Comparison of ENCODE assay signal across 13 cellular contexts in genomic region chr3:112460519-112460918, GRCh38. TPM values are rescaled to one million over a fixed set of nuclear protein-coding genes. Genes with fewer than 3 reads are reported as not detected.
A peak's percentile ranks its signal among the peaks of the same experiment; 100 is the strongest.
DNase-seq lines count a peak whose midpoint lies in the region; ATAC-seq and TF ChIP-seq lines count a peak whose summit lies in the region.
"Had no signal": no experiment of that assay in that cellular context is flagged by ENCODE, and none has a peak within 500 bp of the region (broad histone marks: within the 10 kb centered on the region; RNA-seq: fewer than 3 reads in every experiment).

No MANE protein-coding gene starts in this region.

- peaks cover 8% of the 10 kb centered on the region for H3K9me3 Mint-ChIP-seq in activated CD4-positive, alpha-beta T cell treated with anti-CD3 and anti-CD28 coated beads for 36 hours (ENCODE audit: low read depth)
- H3K9me3 Mint-ChIP-seq in natural killer cell treated with Interleukin-12 subunit alpha and Interleukin-12 subunit beta and Interleukin-15 and Interleukin-18, amount 100 ng/mL, for 72 hours: no peaks in the 10 kb centered on the region
- H3K9me3 Mint-ChIP-seq: nephron had no signal

- peaks cover 57% of the 10 kb centered on the region for H3K4me1 Mint-ChIP-seq in activated CD4-positive, alpha-beta T cell treated with anti-CD3 and anti-CD28 coated beads for 36 hours
- H3K4me1 Mint-ChIP-seq in natural killer cell treated with Interleukin-12 subunit alpha and Interleukin-12 subunit beta and Interleukin-15 and Interleukin-18, amount 100 ng/mL, for 72 hours (ENCODE audit: low read depth in 2 of 2): peaks cover 44 to 61% of the 10 kb centered on the region in 2 donors

- H3K27ac ChIP-seq in upper lobe of right lung: no peak overlapping the region
- no peak overlapping the region for H3K27ac ChIP-seq in psoas muscle

- no peak overlapping the region for H3K4me3 Mint-ChIP-seq in activated CD4-positive, alpha-beta T cell treated with anti-CD3 and anti-CD28 coated beads for 36 hours
- peak overlapping the region; percentile 70 for H3K4me3 Mint-ChIP-seq in natural killer cell treated with Interleukin-12 subunit alpha and Interleukin-12 subunit beta and Interleukin-15 and Interleukin-18, amount 100 ng/mL, for 72 hours
- H3K4me3 Mint-ChIP-seq: nephron had no signal

- peak; percentile 58 for ATAC-seq in activated CD4-positive, alpha-beta T cell treated with anti-CD3 and anti-CD28 coated beads for 36 hours
- ATAC-seq in GM21717 (IDR thresholded peaks at IDR 0.05; ENCODE audit: unreplicated experiment) (peak; percentile 60), HG03460 (IDR thresholded peaks at IDR 0.05; ENCODE audit: unreplicated experiment) (peak; percentile 53), upper lobe of right lung (no peak), psoas muscle (no peak)
- ATAC-seq in natural killer cell treated with Interleukin-12 subunit alpha and Interleukin-12 subunit beta and Interleukin-15 and Interleukin-18, amount 100 ng/mL, for 72 hours: no peak
- ATAC-seq: K562 had no signal

- H3K27me3 Mint-ChIP-seq in activated CD4-positive, alpha-beta T cell treated with anti-CD3 and anti-CD28 coated beads for 36 hours: no peaks in the 10 kb centered on the region
- H3K27me3 Mint-ChIP-seq in natural killer cell treated with Interleukin-12 subunit alpha and Interleukin-12 subunit beta and Interleukin-15 and Interleukin-18, amount 100 ng/mL, for 72 hours: no peaks in the 10 kb centered on the region

- H3K27ac Mint-ChIP-seq in activated CD4-positive, alpha-beta T cell treated with anti-CD3 and anti-CD28 coated beads for 36 hours: peak overlapping the region; percentile 83
- peak overlapping the region; percentile 41 to 64 for H3K27ac Mint-ChIP-seq in natural killer cell treated with Interleukin-12 subunit alpha and Interleukin-12 subunit beta and Interleukin-15 and Interleukin-18, amount 100 ng/mL, for 72 hours
- H3K27ac Mint-ChIP-seq: nephron had no signal

- no peaks in the 10 kb centered on the region for H3K27me3 ChIP-seq in upper lobe of right lung
- no peaks in the 10 kb centered on the region for H3K27me3 ChIP-seq in psoas muscle (ENCODE audit: insufficient read depth in 3 of 3, low read length in 2 of 3)

- CTCF ChIA-PET in activated CD4-positive, alpha-beta T cell treated with anti-CD3 and anti-CD28 coated beads for 36 hours (lab: Charles Lee): interaction anchor here (1.1 to 1.5 kb wide), 3 partner anchors 10 to 29 kb away, joined by 3 to 4 read pairs (median 3); no protein-coding TSS in a partner anchor

- TF ChIP-seq CTCF in upper lobe of right lung (IDR thresholded peaks at IDR 0.05) (no peak), psoas muscle (IDR thresholded peaks at IDR 0.05) (no peak)

- H3K4me1 ChIP-seq in upper lobe of right lung (peaks cover 16% of the 10 kb centered on the region), psoas muscle (no peaks in the 10 kb centered on the region)

- H3K36me3 Mint-ChIP-seq in activated CD4-positive, alpha-beta T cell treated with anti-CD3 and anti-CD28 coated beads for 36 hours (ENCODE audit: low read depth): peaks cover 23% of the 10 kb centered on the region
- H3K36me3 Mint-ChIP-seq in natural killer cell treated with Interleukin-12 subunit alpha and Interleukin-12 subunit beta and Interleukin-15 and Interleukin-18, amount 100 ng/mL, for 72 hours: no peaks in the 10 kb centered on the region

- H3K4me3 ChIP-seq in upper lobe of right lung (no peak overlapping the region), psoas muscle (no peak overlapping the region)
- H3K4me3 ChIP-seq: K562 had no signal

- no peak for DNase-seq in activated CD4-positive, alpha-beta T cell treated with anti-CD3 and anti-CD28 coated beads for 36 hours
- DNase-seq in activated CD4-positive, alpha-beta T cell treated with anti-CD3 and anti-CD28 coated beads for 1 hour: no peak
- no peak for DNase-seq in natural killer cell treated with Interleukin-12 subunit alpha and Interleukin-12 subunit beta and Interleukin-15 and Interleukin-18, amount 100 ng/mL, for 72 hours (ENCODE audit: low spot score)
- DNase-seq in upper lobe of right lung: no peak
- DNase-seq in psoas muscle: no peak
- no peak for DNase-seq in NCI-H146 treated with DMSO at 0.1 percent for 48 hours (lab: John Stamatoyannopoulos, UW; ENCODE audit: unreplicated experiment)
- DNase-seq: activated CD8-positive, alpha-beta memory T cell treated with anti-CD3 and anti-CD28 coated beads for 24 hours had no signal

- H3K36me3 ChIP-seq in upper lobe of right lung (no peaks in the 10 kb centered on the region), psoas muscle (ENCODE audit: insufficient read depth in 1 of 2, low read depth in 1 of 2) (no peaks in the 10 kb centered on the region)

- H3K9me3 ChIP-seq in upper lobe of right lung: no peaks in the 10 kb centered on the region
- H3K9me3 ChIP-seq in psoas muscle: peaks cover 2% of the 10 kb centered on the region

- intact Hi-C loops in activated CD4-positive, alpha-beta T cell treated with anti-CD3 and anti-CD28 coated beads for 36 hours (cut with DNase I, micrococcal nuclease): loop anchor here (2.0 to 10.0 kb wide), 4 partner anchors 30 to 212 kb away; no protein-coding TSS in a partner anchor
- intact Hi-C loops in upper lobe of right lung (cut with DNase I): no loop called here
- intact Hi-C loops in psoas muscle (cut with DNase I): no loop called here

- POLR2A ChIA-PET in activated CD4-positive, alpha-beta T cell treated with anti-CD3 and anti-CD28 coated beads for 36 hours (lab: Charles Lee): no interaction called here

RNA-seq across cellular contexts. Expression of gene BTLA, which starts 38.8 kb away (rescaled TPM):
- 10 to 100 TPM; 21.0 to 21.7 TPM for total RNA-seq in activated CD4-positive, alpha-beta T cell treated with anti-CD3 and anti-CD28 coated beads for 36 hours
- 1 to 10 TPM in 1 of 2 donors, under 1 TPM in 1; 0.21 to 1.4 TPM for total RNA-seq in natural killer cell treated with Interleukin-12 subunit alpha and Interleukin-12 subunit beta and Interleukin-15 and Interleukin-18, amount 100 ng/mL, for 72 hours
- total RNA-seq in upper lobe of right lung: 0.78 TPM
- under 1 TPM in 2 of 4 donors, not detected in 2; 0.13 to 0.32 TPM for total RNA-seq in psoas muscle
- under 1 TPM; 0.01 to 0.14 (median 0.06) TPM for polyA plus RNA-seq in psoas muscle
- total RNA-seq: dermis microvascular lymphatic vessel endothelial cell, PC-3 had no signal
- polyA plus RNA-seq: K562 had no signal

Comparison
In these comparisons a context has a peak if more than half of its experiments do, and no peak if none do; other contexts are left out.
1. ATAC-seq: peak in activated CD4-positive, alpha-beta T cell treated with anti-CD3 and anti-CD28 coated beads for 36 hours (single experiment), GM21717 (single experiment) and HG03460 (single experiment); none in natural killer cell treated with Interleukin-12 subunit alpha and Interleukin-12 subunit beta and Interleukin-15 and Interleukin-18, amount 100 ng/mL, for 72 hours (0 of 2), upper lobe of right lung (single experiment) and psoas muscle (0 of 4).
2. RNA of gene BTLA, which starts 38.8 kb away (total RNA-seq): 21.0 to 21.7 TPM in activated CD4-positive, alpha-beta T cell treated with anti-CD3 and anti-CD28 coated beads for 36 hours; 0.21 to 1.4 TPM in natural killer cell treated with Interleukin-12 subunit alpha and Interleukin-12 subunit beta and Interleukin-15 and Interleukin-18, amount 100 ng/mL, for 72 hours, 0.78 TPM in upper lobe of right lung (single experiment) and 0.13 to 0.32 TPM in psoas muscle; every median in the first group is over 4 times any median in the second.
3. intact Hi-C loops: an anchor here in activated CD4-positive, alpha-beta T cell treated with anti-CD3 and anti-CD28 coated beads for 36 hours (2.0 to 10.0 kb wide); none called in upper lobe of right lung and psoas muscle.